ENCODE assay signal across 1 cellular context in the genomic region with DNA sequence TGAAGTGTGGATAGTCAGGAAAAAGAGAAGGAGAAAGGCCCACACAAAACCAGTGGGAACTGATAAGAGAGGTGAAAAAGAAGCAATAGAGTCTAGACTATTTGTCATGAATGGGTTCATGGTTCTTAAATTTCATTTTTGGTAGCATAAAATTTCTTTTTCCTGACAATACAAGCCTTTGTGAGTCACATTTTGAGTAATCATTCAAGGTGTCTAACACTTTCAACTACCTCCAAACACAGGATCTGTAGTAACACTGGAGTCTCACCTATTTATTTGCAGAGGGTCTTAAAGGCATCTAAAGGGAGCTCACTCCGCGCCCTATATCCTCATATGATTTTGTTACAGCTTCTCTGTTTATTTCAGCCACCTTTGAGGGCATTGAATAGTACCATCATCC.
TF ChIP-seq lines count a peak whose summit lies in the region.

No MANE protein-coding gene starts in this region.

TF ChIP-seq in K562, 482 proteins besides CTCF, POLR2A, EP300 and RAD21:
- TF ChIP-seq ZNF551 (CRISPR knock-in tag; IDR thresholded peaks at IDR 0.05), result no peak
- TF ChIP-seq ZNF311 (CRISPR knock-in tag; IDR thresholded peaks at IDR 0.05), result no peak
- no peak for TF ChIP-seq BRD4 (IDR thresholded peaks at IDR 0.05)
- no peak for TF ChIP-seq TAF9B (IDR thresholded peaks at IDR 0.05; ENCODE audit: partially characterized antibody)
- no peak for TF ChIP-seq ATF1 (CRISPR knock-in tag; IDR thresholded peaks at IDR 0.05)
- TF ChIP-seq ATF1 (tag; IDR thresholded peaks at IDR 0.05), result no peak
- no peak for TF ChIP-seq CCNT2 (IDR thresholded peaks at IDR 0.05; ENCODE audit: borderline replicate concordance, extremely low read depth, insufficient read length, low read depth, low read length)
- no peak for TF ChIP-seq SMAD3 (CRISPR knock-in tag; conservative IDR thresholded peaks at IDR 0.05)
